Comparison of ENCODE assay signal across 8 cellular contexts in the genomic region with DNA sequence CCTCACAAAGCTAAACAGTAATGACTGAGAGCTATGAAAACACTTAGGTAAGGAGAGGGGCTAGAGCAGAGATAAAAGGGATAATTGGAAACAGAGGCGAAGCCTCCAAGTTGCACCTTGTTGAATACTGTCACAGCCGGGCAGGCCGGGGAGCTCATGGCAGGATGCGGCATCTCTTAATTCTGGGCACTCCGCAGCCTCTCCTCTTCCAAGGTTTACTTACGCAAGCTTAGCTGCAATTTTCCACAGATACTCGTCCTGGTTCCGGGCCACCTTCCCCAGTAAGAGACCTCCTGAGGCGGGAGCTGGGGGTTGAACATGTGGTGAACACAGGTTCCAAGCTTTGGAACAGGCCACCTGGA.
DNase-seq lines count a peak whose midpoint lies in the region; ATAC-seq and TF ChIP-seq lines count a peak whose summit lies in the region.

No MANE protein-coding gene starts in this region.

- H3K9me3 Mint-ChIP-seq in osteocyte (ENCODE audit: unreplicated experiment): no peaks in the 10 kb centered on the region

- H3K9me3 ChIP-seq in HAP-1 (no peaks in the 10 kb centered on the region), T-helper 17 cell (ENCODE audit: control insufficient read depth, low read length, poor library complexity, severe bottlenecking) (no peaks in the 10 kb centered on the region)

- H3K27me3 ChIP-seq in HAP-1 (ENCODE audit: low read depth): no peaks in the 10 kb centered on the region

- peak overlapping the region; percentile 88 for H3K4me3 Mint-ChIP-seq in T-helper 17 cell
- H3K4me3 Mint-ChIP-seq in osteocyte (ENCODE audit: unreplicated experiment): no peak overlapping the region

- DNase-seq in HAP-1 (ENCODE audit: low spot score in 2 of 2) (no peak), T-helper 17 cell (no peak), fibroblast of villous mesenchyme (ENCODE audit: low read depth) (no peak), osteocyte (ENCODE audit: extremely low spot score, unreplicated experiment) (no peak), MV-4-11 (lab: John Stamatoyannopoulos, UW) (no peak), glomerular visceral epithelial cell (ENCODE audit: extremely low spot score) (no peak)

- H3K27ac Mint-ChIP-seq in T-helper 17 cell: peak overlapping the region; percentile 99
- no peak overlapping the region for H3K27ac Mint-ChIP-seq in osteocyte (ENCODE audit: unreplicated experiment)

- H3K4me1 Mint-ChIP-seq in T-helper 17 cell (peaks cover 29% of the 10 kb centered on the region), osteocyte (ENCODE audit: unreplicated experiment) (peaks cover 5% of the 10 kb centered on the region)

- ATAC-seq in T-helper 17 cell: no peak
- ATAC-seq in HG03097 (IDR thresholded peaks at IDR 0.05; ENCODE audit: low FRiP score, unreplicated experiment): no peak

- in situ Hi-C loops in HAP-1 (cut with MboI; ENCODE audit: low sequenced_read_pairs): no loop called here

- H3K36me3 Mint-ChIP-seq in T-helper 17 cell (ENCODE audit: low read depth) (no peaks in the 10 kb centered on the region), osteocyte (ENCODE audit: unreplicated experiment) (no peaks in the 10 kb centered on the region)

- TF ChIP-seq CTCF in fibroblast of villous mesenchyme (IDR thresholded peaks at IDR 0.05; ENCODE audit: insufficient read depth, low read depth, low read length) (no peak), osteocyte (IDR thresholded peaks at IDR 0.05) (no peak)

- H3K4me3 ChIP-seq in HAP-1: peak overlapping the region; percentile 29; the same call in 1 of the 2 replicates
- peak overlapping the region; percentile 56 for H3K4me3 ChIP-seq in fibroblast of villous mesenchyme (ENCODE audit: low read depth, low read length)
- H3K4me3 ChIP-seq in skin epidermis: peak overlapping the region; percentile 43 to 62 (median 48)

- H3K36me3 ChIP-seq in HAP-1 (replicated peaks): no peaks in the 10 kb centered on the region

- peaks cover 7% of the 10 kb centered on the region for H3K4me1 ChIP-seq in HAP-1

- no peaks in the 10 kb centered on the region for H3K27me3 Mint-ChIP-seq in T-helper 17 cell
- H3K27me3 Mint-ChIP-seq in osteocyte (ENCODE audit: unreplicated experiment): no peaks in the 10 kb centered on the region

- H3K27ac ChIP-seq in skin epidermis: peak overlapping the region in 13 of 21 experiments; percentile 73 to 94 (median 84)
